Comparison of ENCODE assay signal across 6 cellular contexts in genomic region chr5:20536813-20537212, GRCh38.
"Had no signal": no experiment of that assay in that cellular context is flagged by ENCODE, and none has a peak within 500 bp of the region (broad histone marks: within the 10 kb centered on the region; RNA-seq: fewer than 3 reads in every experiment).

No MANE protein-coding gene starts in this region.

- H3K36me3 Mint-ChIP-seq: activated naive CD4-positive, alpha-beta T cell treated with anti-CD3 and anti-CD28 coated beads, Interleukin-2, amount 50 U/mL, for 72 hours had no signal

- H3K27ac Mint-ChIP-seq: activated naive CD4-positive, alpha-beta T cell treated with anti-CD3 and anti-CD28 coated beads, Interleukin-2, amount 50 U/mL, for 72 hours had no signal

- ATAC-seq: activated naive CD4-positive, alpha-beta T cell treated with anti-CD3 and anti-CD28 coated beads, Interleukin-2, amount 50 U/mL, for 72 hours had no signal

- DNase-seq: brain microvascular endothelial cell; effector memory CD4-positive, alpha-beta T cell; T1000; thyroid gland; uterus had no signal
